ENCODE assay signal across 15 cellular contexts in the genomic region with DNA sequence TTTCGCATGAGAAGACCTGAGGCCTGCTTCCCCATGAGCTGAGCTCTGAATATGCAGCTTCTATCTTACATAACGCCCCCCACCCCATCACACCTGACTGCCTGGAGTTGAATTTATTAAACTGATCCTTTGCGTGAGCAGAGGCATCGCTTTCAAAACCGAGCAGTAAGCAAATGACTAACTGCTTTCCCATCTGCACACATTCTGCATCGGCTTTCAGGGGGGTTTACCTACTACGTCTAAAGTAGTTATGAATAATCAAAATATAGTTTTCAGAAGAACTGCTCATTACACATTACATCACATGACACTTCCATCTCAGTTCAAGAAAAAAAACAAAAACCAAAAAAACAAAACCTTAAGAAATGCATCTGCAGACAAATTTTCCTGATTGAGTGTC. TPM values are rescaled to one million over a fixed set of nuclear protein-coding genes. Genes with fewer than 3 reads are reported as not detected.
A peak's percentile ranks its signal among the peaks of the same experiment; 100 is the strongest.
DNase-seq lines count a peak whose midpoint lies in the region; ATAC-seq, FAIRE-seq and TF ChIP-seq lines count a peak whose summit lies in the region.
"Had no signal": no experiment of that assay in that cellular context is flagged by ENCODE, and none has a peak within 500 bp of the region (broad histone marks: within the 10 kb centered on the region; RNA-seq: fewer than 3 reads in every experiment).

No MANE protein-coding gene starts in this region.

- H3K27ac ChIP-seq in right cardiac atrium (ENCODE audit: low read length) (no peak overlapping the region), esophagus muscularis mucosa (replicated peaks in 1 of 4) (no peak overlapping the region)
- H3K27ac ChIP-seq: brain microvascular endothelial cell, testis had no signal

- ATAC-seq in GM18508 (IDR thresholded peaks at IDR 0.05; ENCODE audit: insufficient read depth, unreplicated experiment) (peak; percentile 94), GM19043 (IDR thresholded peaks at IDR 0.05; ENCODE audit: low read depth, unreplicated experiment) (peak; percentile 94), HG02623 (IDR thresholded peaks at IDR 0.05; ENCODE audit: unreplicated experiment) (peak; percentile 88), HG03558 (IDR thresholded peaks at IDR 0.05; ENCODE audit: extremely low read depth, unreplicated experiment) (peak; percentile 92), right cardiac atrium (no peak)
- ATAC-seq: HepG2; naive thymus-derived CD4-positive, alpha-beta T cell had no signal

- no peak overlapping the region for H3K4me3 ChIP-seq in right cardiac atrium (ENCODE audit: low read length)
- H3K4me3 ChIP-seq in esophagus muscularis mucosa, result no peak overlapping the region
- H3K4me3 ChIP-seq: testis had no signal

- H3K36me3 ChIP-seq in esophagus muscularis mucosa, result no peaks in the 10 kb centered on the region
- H3K36me3 ChIP-seq: brain microvascular endothelial cell had no signal

- no peak for TF ChIP-seq EP300 in esophagus muscularis mucosa (IDR thresholded peaks at IDR 0.05)

- TF ChIP-seq CTCF in esophagus muscularis mucosa (IDR thresholded peaks at IDR 0.05), result no peak
- no peak for TF ChIP-seq CTCF in D721Med (IDR thresholded peaks at IDR 0.05; ENCODE audit: insufficient read depth, missing control alignments)

- TF ChIP-seq POLR2A in esophagus muscularis mucosa (IDR thresholded peaks at IDR 0.05; ENCODE audit: low read depth), result no peak

- H3K27me3 ChIP-seq in right cardiac atrium (ENCODE audit: control insufficient read depth, insufficient read depth) (no peaks in the 10 kb centered on the region), esophagus muscularis mucosa (no peaks in the 10 kb centered on the region)
- H3K27me3 ChIP-seq: brain microvascular endothelial cell, testis had no signal

- H3K9me3 ChIP-seq in right cardiac atrium (ENCODE audit: control insufficient read depth, low read length) (no peaks in the 10 kb centered on the region), esophagus muscularis mucosa (no peaks in the 10 kb centered on the region)
- H3K9me3 ChIP-seq: testis had no signal

- FAIRE-seq in D721Med (lab: Jason Lieb, UNC), result no peak
- FAIRE-seq: HepG2 had no signal

- DNase-seq in right cardiac atrium, result no peak
- no peak for DNase-seq in esophagus muscularis mucosa (ENCODE audit: extremely low spot score)
- no peak for DNase-seq in D721Med (ENCODE audit: insufficient read length, low spot score)
- no peak for DNase-seq in cerebellar nuclear complex (lab: John Stamatoyannopoulos, UW)
- DNase-seq: activated B cell treated with CpG ODN at 0.5 μM for 24 hours; brain microvascular endothelial cell; COR-L47; naive thymus-derived CD4-positive, alpha-beta T cell; NCI-H2107; testis had no signal

- 90% methylated on average over 7 of the region's 7 CpGs for WGBS in right cardiac atrium
- WGBS in esophagus muscularis mucosa, result 82% methylated on average over 7 of the region's 7 CpGs

- H3K4me1 ChIP-seq in right cardiac atrium (ENCODE audit: control insufficient read depth, insufficient read depth, low read length) (no peaks in the 10 kb centered on the region), esophagus muscularis mucosa (no peaks in the 10 kb centered on the region)
- H3K4me1 ChIP-seq: testis had no signal

- intact Hi-C loops in right cardiac atrium (cut with DNase I), result no loop called here
- intact Hi-C loops in esophagus muscularis mucosa (cut with DNase I), result no loop called here

RNA-seq across cellular contexts. Expression of gene EGR2, which starts 54.7 kb away (rescaled TPM):
- total RNA-seq in right cardiac atrium (1 to 10 TPM in 3 of 4 donors, under 1 TPM in 1; 0.54 to 4.7 (median 1.6) TPM), esophagus muscularis mucosa (1 to 10 TPM in 3 of 4 donors, under 1 TPM in 1; 0.26 to 4.0 (median 1.5) TPM)
- polyA plus RNA-seq in right cardiac atrium, result 13.7 TPM

Comparison
In these comparisons a context has a peak if more than half of its experiments do, and no peak if none do; other contexts are left out.
1. ATAC-seq: peak in GM18508 (single experiment), GM19043 (single experiment), HG02623 (single experiment) and HG03558 (single experiment); none in right cardiac atrium (0 of 2).